1 cellular context compared by ENCODE assay signal in the genomic region with DNA sequence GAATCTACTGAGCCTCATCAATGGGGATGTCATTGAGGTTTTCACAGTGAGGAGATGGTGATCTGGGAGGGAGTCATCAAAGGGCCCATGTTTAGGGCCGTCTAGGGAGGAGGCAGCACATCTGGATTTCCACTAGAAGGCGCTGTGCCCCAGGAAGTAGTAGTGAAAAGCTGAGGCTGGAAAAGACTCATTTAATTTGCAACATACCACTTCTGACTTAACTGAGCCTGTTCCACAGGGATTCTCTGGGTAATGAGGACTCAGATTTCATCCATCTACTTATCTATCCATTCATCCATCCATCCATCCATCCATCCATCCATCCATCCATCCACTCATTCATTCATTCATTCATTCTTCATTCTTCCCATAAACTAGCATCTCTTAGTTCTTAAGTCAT.
TF ChIP-seq lines count a peak whose summit lies in the region.

No MANE protein-coding gene starts in this region.

TF ChIP-seq in HepG2, 621 proteins besides CTCF, POLR2A, EP300 and RAD21 (continued from another document):
- TF ChIP-seq, protein P1, sequence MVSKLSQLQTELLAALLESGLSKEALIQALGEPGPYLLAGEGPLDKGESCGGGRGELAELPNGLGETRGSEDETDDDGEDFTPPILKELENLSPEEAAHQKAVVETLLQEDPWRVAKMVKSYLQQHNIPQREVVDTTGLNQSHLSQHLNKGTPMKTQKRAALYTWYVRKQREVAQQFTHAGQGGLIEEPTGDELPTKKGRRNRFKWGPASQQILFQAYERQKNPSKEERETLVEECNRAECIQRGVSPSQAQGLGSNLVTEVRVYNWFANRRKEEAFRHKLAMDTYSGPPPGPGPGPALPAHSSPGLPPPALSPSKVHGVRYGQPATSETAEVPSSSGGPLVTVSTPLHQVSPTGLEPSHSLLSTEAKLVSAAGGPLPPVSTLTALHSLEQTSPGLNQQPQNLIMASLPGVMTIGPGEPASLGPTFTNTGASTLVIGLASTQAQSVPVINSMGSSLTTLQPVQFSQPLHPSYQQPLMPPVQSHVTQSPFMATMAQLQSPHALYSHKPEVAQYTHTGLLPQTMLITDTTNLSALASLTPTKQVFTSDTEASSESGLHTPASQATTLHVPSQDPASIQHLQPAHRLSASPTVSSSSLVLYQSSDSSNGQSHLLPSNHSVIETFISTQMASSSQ (IDR thresholded peaks at IDR 0.05; ENCODE audit: low read depth), result no peak
- TF ChIP-seq, protein P1 (CRISPR knock-in tag; IDR thresholded peaks at IDR 0.05; ENCODE audit: borderline replicate concordance), result no peak
- TF ChIP-seq ZFYVE20 (CRISPR knock-in tag; IDR thresholded peaks at IDR 0.05; ENCODE audit: borderline replicate concordance, low read depth), result no peak
- TF ChIP-seq, protein P2, sequence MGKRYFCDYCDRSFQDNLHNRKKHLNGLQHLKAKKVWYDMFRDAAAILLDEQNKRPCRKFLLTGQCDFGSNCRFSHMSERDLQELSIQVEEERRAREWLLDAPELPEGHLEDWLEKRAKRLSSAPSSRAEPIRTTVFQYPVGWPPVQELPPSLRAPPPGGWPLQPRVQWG (CRISPR knock-in tag; IDR thresholded peaks at IDR 0.05; ENCODE audit: borderline replicate concordance, low read depth), result no peak
- no peak for TF ChIP-seq MXD4 (CRISPR knock-in tag; IDR thresholded peaks at IDR 0.05)
- TF ChIP-seq SIN3B (IDR thresholded peaks at IDR 0.05; ENCODE audit: low read length), result no peak
- no peak for TF ChIP-seq ZNF329 (CRISPR knock-in tag; IDR thresholded peaks at IDR 0.05; ENCODE audit: low read depth)
- 0 out of 2 replicates have a peak, but pooled peaks have one; percentile 3 for TF ChIP-seq FOSL2 (CRISPR knock-in tag; IDR thresholded peaks at IDR 0.05)
- TF ChIP-seq, protein P3, sequence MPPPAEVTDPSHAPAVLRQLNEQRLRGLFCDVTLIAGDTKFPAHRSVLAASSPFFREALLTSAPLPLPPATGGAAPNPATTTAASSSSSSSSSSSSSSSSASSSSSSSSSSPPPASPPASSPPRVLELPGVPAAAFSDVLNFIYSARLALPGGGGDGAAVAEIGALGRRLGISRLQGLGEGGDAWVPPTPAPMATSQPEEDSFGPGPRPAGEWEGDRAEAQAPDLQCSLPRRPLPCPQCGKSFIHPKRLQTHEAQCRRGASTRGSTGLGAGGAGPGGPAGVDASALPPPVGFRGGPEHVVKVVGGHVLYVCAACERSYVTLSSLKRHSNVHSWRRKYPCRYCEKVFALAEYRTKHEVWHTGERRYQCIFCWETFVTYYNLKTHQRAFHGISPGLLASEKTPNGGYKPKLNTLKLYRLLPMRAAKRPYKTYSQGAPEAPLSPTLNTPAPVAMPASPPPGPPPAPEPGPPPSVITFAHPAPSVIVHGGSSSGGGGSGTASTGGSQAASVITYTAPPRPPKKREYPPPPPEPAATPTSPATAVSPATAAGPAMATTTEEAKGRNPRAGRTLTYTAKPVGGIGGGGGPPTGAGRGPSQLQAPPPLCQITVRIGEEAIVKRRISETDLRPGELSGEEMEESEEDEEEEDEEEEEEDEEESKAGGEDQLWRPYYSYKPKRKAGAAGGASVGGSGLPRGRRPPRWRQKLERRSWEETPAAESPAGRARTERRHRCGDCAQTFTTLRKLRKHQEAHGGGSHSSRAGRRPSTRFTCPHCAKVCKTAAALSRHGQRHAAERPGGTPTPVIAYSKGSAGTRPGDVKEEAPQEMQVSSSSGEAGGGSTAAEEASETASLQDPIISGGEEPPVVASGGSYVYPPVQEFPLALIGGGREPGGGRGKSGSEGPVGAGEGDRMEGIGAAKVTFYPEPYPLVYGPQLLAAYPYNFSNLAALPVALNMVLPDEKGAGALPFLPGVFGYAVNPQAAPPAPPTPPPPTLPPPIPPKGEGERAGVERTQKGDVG (CRISPR knock-in tag; IDR thresholded peaks at IDR 0.05; ENCODE audit: borderline replicate concordance), result no peak
